8 cellular contexts compared by ENCODE assay signal in the genomic region with DNA sequence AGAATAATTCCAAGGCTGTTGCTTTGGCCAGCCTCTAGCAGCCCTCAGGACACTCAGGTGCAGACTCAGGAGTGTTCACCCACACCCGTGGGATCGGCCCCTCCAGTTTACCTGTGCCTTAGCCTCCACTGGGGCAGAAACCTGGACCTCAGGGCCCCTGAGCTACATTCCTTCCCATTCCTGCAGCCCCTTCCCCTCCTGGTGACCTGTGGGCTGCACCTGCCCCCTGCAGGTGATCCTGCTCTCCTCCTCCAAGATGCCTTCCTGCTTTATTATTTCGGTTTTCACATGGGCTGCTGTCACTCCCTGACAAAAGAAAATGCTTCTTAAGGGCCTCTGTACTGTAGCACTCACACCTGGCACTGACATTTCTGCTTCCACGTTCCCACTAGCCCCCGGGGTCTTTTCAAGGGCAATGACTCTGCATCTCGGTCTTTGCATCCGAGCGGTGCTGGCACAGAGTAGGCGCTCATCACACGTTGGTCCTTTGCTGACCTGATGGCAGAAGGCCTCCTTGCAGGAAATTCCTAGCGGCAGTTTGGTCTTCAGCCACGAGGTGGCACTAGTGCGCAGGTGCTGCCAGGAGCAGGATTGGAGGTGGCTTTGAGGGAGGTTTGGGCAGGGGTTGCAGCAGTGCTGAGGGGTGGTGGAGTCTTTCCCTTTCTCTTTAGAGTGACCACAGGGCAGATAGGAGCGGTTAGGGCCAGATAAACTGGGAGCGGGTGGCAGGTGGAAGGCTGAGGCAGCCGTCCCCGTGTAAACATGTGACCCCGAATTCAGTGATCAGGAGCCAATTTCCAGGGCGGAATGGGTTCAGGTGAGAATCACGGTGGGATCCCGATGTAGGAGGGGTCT. TPM values are rescaled to one million over a fixed set of nuclear protein-coding genes. Genes with fewer than 3 reads are reported as not detected.
DNase-seq lines count a peak whose midpoint lies in the region; ATAC-seq and TF ChIP-seq lines count a peak whose summit lies in the region.

No MANE protein-coding gene starts in this region.

- H3K9me3 ChIP-seq in HCT116 (ENCODE audit: control insufficient read depth in 1 of 2, insufficient read depth in 1 of 2, low read depth in 1 of 2, low read length in 2 of 2) (no peaks in the 10 kb centered on the region), mesenchymal stem cell (ENCODE audit: control insufficient read depth, low read length) (no peaks in the 10 kb centered on the region)

- POLR2A ChIA-PET in HCT116 (lab: Charles Lee): no interaction called here

- TF ChIP-seq RAD21 in HCT116 (IDR thresholded peaks at IDR 0.05; ENCODE audit: low read depth): peak; percentile 44; the same call in 1 of the 2 replicates

- WGBS in mesenchymal stem cell: 27% methylated on average over 21 of the region's 21 CpGs

- RAD21 ChIA-PET in HCT116 (lab: Charles Lee; ENCODE audit: low non-redundant PET in 1 of 2, low total read pairs in 2 of 2, uncharacterized antibody in 2 of 2, unreplicated experiment in 2 of 2): no interaction called here

- no peak overlapping the region for H4K91ac ChIP-seq in mesenchymal stem cell (ENCODE audit: low read length)

- H3K9me3 Mint-ChIP-seq in CD14-positive monocyte: peaks cover 0 to 2% (median 0%) of the 10 kb centered on the region in 7 donors

- H3K4ac ChIP-seq in mesenchymal stem cell (ENCODE audit: low read depth in 1 of 2, low read length in 2 of 2): no peak overlapping the region

- peak; percentile 92 for TF ChIP-seq CTCF in CD14-positive monocyte (IDR thresholded peaks at IDR 0.05)
- TF ChIP-seq CTCF in HCT116 (IDR thresholded peaks at IDR 0.05 in 2 of 3, conservative IDR thresholded peaks at IDR 0.05 in 1 of 3; ENCODE audit: borderline replicate concordance in 1 of 3, insufficient read depth in 1 of 3, low read depth in 2 of 3, low read length in 2 of 3): peak; percentile 73 to 98 (median 90)

- no peak overlapping the region for H4K8ac ChIP-seq in mesenchymal stem cell (ENCODE audit: low read length)

- H3K14ac ChIP-seq in mesenchymal stem cell (ENCODE audit: low read length in 2 of 2): no peak overlapping the region

- no peaks in the 10 kb centered on the region for H3K79me1 ChIP-seq in mesenchymal stem cell (replicated peaks; ENCODE audit: low read length, poor library complexity, severe bottlenecking)

- H3K4me2 ChIP-seq in HCT116 (ENCODE audit: low read length) (peak overlapping the region; percentile 53), mesenchymal stem cell (ENCODE audit: low read length, poor library complexity, severe bottlenecking) (no peak overlapping the region)

- no peak overlapping the region for H2BK12ac ChIP-seq in mesenchymal stem cell (ENCODE audit: low read length in 2 of 2)

- no peaks in the 10 kb centered on the region for H3K79me2 ChIP-seq in HCT116 (ENCODE audit: insufficient read depth, low read length)

- no peaks in the 10 kb centered on the region for H3K36me3 Mint-ChIP-seq in CD14-positive monocyte

- intact Hi-C loops in CD14-positive monocyte (cut with micrococcal nuclease) (loop anchor here in 1 of 2 donors (5.0 kb wide), 1 partner anchor 741 kb away; no protein-coding TSS in a partner anchor), HCT116 (cut with micrococcal nuclease) (loop anchor here (10.0 kb wide), 1 partner anchor 961 kb away; a partner anchor contains a TSS)

- H3K4me3 ChIP-seq in HCT116 (replicated peaks in 1 of 2; ENCODE audit: low read depth in 1 of 2, low read length in 2 of 2) (no peak overlapping the region), mesenchymal stem cell (ENCODE audit: insufficient read depth in 1 of 2, low read depth in 1 of 2, low read length in 2 of 2) (no peak overlapping the region)

- H3K27me3 Mint-ChIP-seq in CD14-positive monocyte (ENCODE audit: low read depth in 3 of 3): peaks cover 2 to 14% (median 3%) of the 10 kb centered on the region in 3 donors

- H3K27me3 ChIP-seq in HCT116 (ENCODE audit: insufficient read depth, low read length) (no peaks in the 10 kb centered on the region), mesenchymal stem cell (ENCODE audit: control insufficient read depth in 1 of 2, insufficient read depth in 1 of 2, low read length in 2 of 2) (peaks cover 23 to 36% of the 10 kb centered on the region in 2 experiments)

- H3K36me3 ChIP-seq in HCT116 (ENCODE audit: control insufficient read depth in 1 of 2, insufficient read depth in 2 of 2, low read length in 2 of 2) (no peaks in the 10 kb centered on the region), mesenchymal stem cell (ENCODE audit: control insufficient read depth in 1 of 2, insufficient read depth in 2 of 2, low read depth in 1 of 2, low read length in 2 of 2) (no peaks in the 10 kb centered on the region)

- peak overlapping the region in 1 of 7 donors; percentile 61 for H3K27ac Mint-ChIP-seq in CD14-positive monocyte

- no TSS peak for BruUV-seq in HCT116 (replicated peaks; lab: Mats Ljungman, UMichigan)

- H3K4me1 ChIP-seq in HCT116 (ENCODE audit: control insufficient read depth in 1 of 2, insufficient read depth in 2 of 2, low read length in 2 of 2): peaks cover 0 to 7% of the 10 kb centered on the region in 2 experiments; a peak in 2 of 4 replicates
- H3K4me1 ChIP-seq in mesenchymal stem cell (ENCODE audit: control insufficient read depth, insufficient read depth, low read depth, low read length): no peaks in the 10 kb centered on the region

- no peak for DNase-seq in CD14-positive monocyte (ENCODE audit: low spot score)
- DNase-seq in HCT116 (ENCODE audit: low read depth, low spot score): peak; percentile 50
- peak; percentile 79 for DNase-seq in NCI-H526 treated with DMSO at 0.1 percent for 48 hours (lab: John Stamatoyannopoulos, UW)
- peak; percentile 85 to 87 for DNase-seq in activated CD4-positive, alpha-beta T cell treated with anti-CD3 and anti-CD28 coated beads, Interleukin-2, amount 50 U/mL, for 48 hours
- DNase-seq in effector CD4-positive, alpha-beta T cell: peak; percentile 62
- peak; percentile 61 for DNase-seq in mesenchymal stem cell
- peak; percentile 51 to 70 for DNase-seq in stimulated activated CD8-positive, alpha-beta memory T cell treated with anti-CD3 and anti-CD28 coated beads, Interleukin-2, amount 100 ng/mL, for 48 hours (ENCODE audit: low read depth in 2 of 2)

- ATAC-seq in HCT116 (peak; percentile 96), HG02870 (IDR thresholded peaks at IDR 0.05; ENCODE audit: unreplicated experiment) (no peak)

- H3K23ac ChIP-seq in mesenchymal stem cell (ENCODE audit: low read length in 2 of 2): no peak overlapping the region

- peak overlapping the region in 1 of 2 donors; percentile 78 for H3K4me3 Mint-ChIP-seq in CD14-positive monocyte

- no peak overlapping the region for H3K27ac ChIP-seq in HCT116 (ENCODE audit: low read depth, low read length)
- H3K27ac ChIP-seq in mesenchymal stem cell (ENCODE audit: low read length, poor library complexity, severe bottlenecking): no peak overlapping the region

- peaks cover 9% of the 10 kb centered on the region for H3K4me1 Mint-ChIP-seq in CD14-positive monocyte

- H3K9ac ChIP-seq in HCT116 (ENCODE audit: low read length) (no peak overlapping the region), mesenchymal stem cell (ENCODE audit: low read length) (no peak overlapping the region)

- no peaks in the 10 kb centered on the region for H3K9me2 ChIP-seq in HCT116 (ENCODE audit: insufficient read depth)

- H2AFZ ChIP-seq in HCT116 (ENCODE audit: low read depth, low read length, poor library complexity, severe bottlenecking) (peak overlapping the region; percentile 85), mesenchymal stem cell (ENCODE audit: low read depth, low read length) (no peak overlapping the region)

- no peak for TF ChIP-seq POLR2A in HCT116 (IDR thresholded peaks at IDR 0.05; ENCODE audit: borderline replicate concordance, extremely low read depth, insufficient read depth, insufficient read length)

- no peak overlapping the region for H2BK15ac ChIP-seq in mesenchymal stem cell (ENCODE audit: low read depth, poor library complexity, severe bottlenecking)

- H3K18ac ChIP-seq in mesenchymal stem cell (ENCODE audit: low read depth in 1 of 2, low read length in 2 of 2): no peak overlapping the region

- no peak overlapping the region for H2BK5ac ChIP-seq in mesenchymal stem cell (ENCODE audit: low read depth, low read length, poor library complexity, severe bottlenecking)

- no peaks in the 10 kb centered on the region for H4K20me1 ChIP-seq in HCT116 (ENCODE audit: insufficient read depth)

- H2BK120ac ChIP-seq in mesenchymal stem cell (ENCODE audit: low read depth, low read length): no peak overlapping the region

- CTCF ChIA-PET in HCT116 (lab: Charles Lee): interaction anchor here (0.6 to 1.0 kb wide), 2 partner anchors 73 to 958 kb away, joined by 6 to 7 read pairs; no protein-coding TSS in a partner anchor

- no peak overlapping the region for H2AK5ac ChIP-seq in mesenchymal stem cell (ENCODE audit: low read length, severe bottlenecking)

TF ChIP-seq in HCT116, 20 proteins besides CTCF, POLR2A, EP300 and RAD21 (continues in another document):
- TF ChIP-seq SP1 (IDR thresholded peaks at IDR 0.05; ENCODE audit: low read depth): no peak
- TF ChIP-seq SIN3A (IDR thresholded peaks at IDR 0.05; ENCODE audit: low read depth): no peak
- no peak for TF ChIP-seq ZBTB33 (IDR thresholded peaks at IDR 0.05; ENCODE audit: extremely low read depth, insufficient replicate concordance, low read length)
- TF ChIP-seq EZH2phosphoT487 (IDR thresholded peaks at IDR 0.05; ENCODE audit: borderline replicate concordance): no peak
- TF ChIP-seq ELF1 (IDR thresholded peaks at IDR 0.05; ENCODE audit: borderline replicate concordance, low read depth): no peak
- no peak for TF ChIP-seq ZFX (IDR thresholded peaks at IDR 0.05)
- TF ChIP-seq CEBPB (IDR thresholded peaks at IDR 0.05; ENCODE audit: low read depth): no peak
- TF ChIP-seq ZNF274 (IDR thresholded peaks at IDR 0.05; ENCODE audit: low read depth, low read length): no peak

RNA-seq across cellular contexts. Expression of gene ETV3, which starts 25.3 kb away (rescaled TPM):
- 1 to 10 TPM; 4.8 to 6.3 TPM for polyA plus RNA-seq in CD14-positive monocyte
- 21.2 TPM for total RNA-seq in HCT116 (2021; ENCODE audit: unreplicated experiment)
- polyA plus RNA-seq in HCT116 (2012): 10.0 and 11.0 TPM in 2 replicates
- 9.1 TPM for polyA plus RNA-seq in mesenchymal stem cell (2013, experiment 1 of 2)
- 8.6 TPM for polyA plus RNA-seq in mesenchymal stem cell (2013, experiment 2 of 2)
